13 cellular contexts compared by ENCODE assay signal in genomic region chr21:39021475-39021832, GRCh38.
DNase-seq lines count a peak whose midpoint lies in the region; ATAC-seq, FAIRE-seq and TF ChIP-seq lines count a peak whose summit lies in the region.
"Had no signal": no experiment of that assay in that cellular context is flagged by ENCODE, and none has a peak within 500 bp of the region (broad histone marks: within the 10 kb centered on the region; RNA-seq: fewer than 3 reads in every experiment).

No MANE protein-coding gene starts in this region.

- no peak overlapping the region for H2AK5ac ChIP-seq in H1 (ENCODE audit: low read depth, low read length)

- 0 out of 2 replicates have a peak overlapping the region, but pooled peaks have one; percentile 66 for H2BK5ac ChIP-seq in H1 (ENCODE audit: low read depth, low read length)

- TF ChIP-seq CTCF in H1 (IDR thresholded peaks at IDR 0.05; ENCODE audit: control extremely low read depth in 1 of 3, insufficient read depth in 1 of 3, low read depth in 1 of 3, low read length in 3 of 3) (no peak), nephron (IDR thresholded peaks at IDR 0.05; ENCODE audit: unreplicated experiment in 3 of 3) (no peak), upper lobe of right lung (IDR thresholded peaks at IDR 0.05) (no peak)

- H3K4me1 Mint-ChIP-seq in nephron, result peaks cover 41% of the 10 kb centered on the region
- H3K4me1 Mint-ChIP-seq: stimulated activated effector memory CD8-positive, alpha-beta T cell treated with anti-CD3 and anti-CD28 coated beads, Interleukin-12 subunit alpha, Interleukin-12 subunit beta, amount 100 ng/mL, for 72 hours had no signal

- H3K4me2 ChIP-seq in H1 (ENCODE audit: insufficient read depth in 1 of 2, low read depth in 2 of 2, low read length in 2 of 2), result no peak overlapping the region

- H3K27ac Mint-ChIP-seq in nephron, result peak overlapping the region in 2 of 3 experiments; percentile 48 to 81
- H3K27ac Mint-ChIP-seq: activated CD4-positive, alpha-beta T cell treated with anti-CD3 and anti-CD28 coated beads, Interleukin-2, amount 10 ng/mL, durations not matched to agents 24 days and 14 days; activated naive CD4-positive, alpha-beta T cell treated with anti-CD3 and anti-CD28 coated beads for 36 hours; stimulated activated effector memory CD8-positive, alpha-beta T cell treated with anti-CD3 and anti-CD28 coated beads, Interleukin-12 subunit alpha, Interleukin-12 subunit beta, amount 100 ng/mL, for 72 hours had no signal

- H3K9me3 Mint-ChIP-seq in nephron, result peaks cover 5% of the 10 kb centered on the region
- H3K9me3 Mint-ChIP-seq: stimulated activated effector memory CD8-positive, alpha-beta T cell treated with anti-CD3 and anti-CD28 coated beads, Interleukin-12 subunit alpha, Interleukin-12 subunit beta, amount 100 ng/mL, for 72 hours had no signal

- CTCF ChIA-PET in H1 (lab: Charles Lee; ENCODE audit: partially characterized antibody), result interaction anchor here (0.6 to 2.9 kb wide), 10 partner anchors 8 to 214 kb away, joined by 3 to 23 read pairs (median 4); no protein-coding TSS in a partner anchor

- peaks cover 0 to 12% (median 7%) of the 10 kb centered on the region in 4 experiments; a peak in 5 of 7 replicates for H3K4me1 ChIP-seq in H1 (replicated peaks in 1 of 4; ENCODE audit: control insufficient read depth in 3 of 4, insufficient read depth in 4 of 4, low read length in 3 of 4)
- H3K4me1 ChIP-seq in upper lobe of right lung, result peaks cover 40% of the 10 kb centered on the region

- no peak overlapping the region for H3K23ac ChIP-seq in H1 (ENCODE audit: insufficient read length)

- no peak overlapping the region for H3K4ac ChIP-seq in H1 (replicated peaks; ENCODE audit: insufficient read length, low read depth, low read length)

- H4K5ac ChIP-seq in H1 (ENCODE audit: insufficient read length, low read depth, low read length), result no peak overlapping the region

- POLR2A ChIA-PET in H1 (lab: Charles Lee; ENCODE audit: partially characterized antibody), result interaction anchor here (1.0 kb wide), 1 partner anchor 11 kb away, joined by 3 read pairs; no protein-coding TSS in a partner anchor

- H4K91ac ChIP-seq in H1 (replicated peaks; ENCODE audit: insufficient read length, low read length), result no peak overlapping the region

- no peak for TF ChIP-seq POLR2A in H1 (IDR thresholded peaks at IDR 0.05; ENCODE audit: control extremely low read depth in 1 of 2, low read depth in 2 of 2, low read length in 2 of 2)

- H3K56ac ChIP-seq in H1 (replicated peaks; ENCODE audit: insufficient read length, low read depth, low read length), result no peak overlapping the region

- no peaks in the 10 kb centered on the region for H3K23me2 ChIP-seq in H1 (ENCODE audit: low read depth, low read length)

- no peak overlapping the region for H2BK120ac ChIP-seq in H1 (replicated peaks; ENCODE audit: low read depth, low read length)

- H2BK15ac ChIP-seq in H1 (ENCODE audit: low read length), result no peak overlapping the region

- H3K14ac ChIP-seq in H1 (ENCODE audit: insufficient read length), result no peak overlapping the region

- no peak for ATAC-seq in upper lobe of right lung
- ATAC-seq in HG03095 (IDR thresholded peaks at IDR 0.05; ENCODE audit: unreplicated experiment), result no peak
- ATAC-seq: stimulated activated effector memory CD8-positive, alpha-beta T cell treated with anti-CD3 and anti-CD28 coated beads, Interleukin-12 subunit alpha, Interleukin-12 subunit beta, amount 100 ng/mL, for 72 hours had no signal

- no peak overlapping the region for H2AFZ ChIP-seq in H1 (ENCODE audit: low read length)

- FAIRE-seq in H1 (lab: Jason Lieb, UNC), result no peak

- H3K27ac ChIP-seq in KOPT-K1 (ENCODE audit: low read depth, low read length, poor library complexity, severe bottlenecking) (peak overlapping the region; percentile 58), H1 (ENCODE audit: low read depth, low read length) (no peak overlapping the region), upper lobe of right lung (peak overlapping the region; percentile 70)
- H3K27ac ChIP-seq: C4-2B had no signal

- no peaks in the 10 kb centered on the region for H3K79me1 ChIP-seq in H1 (ENCODE audit: low read depth, low read length)

- H3K27me3 ChIP-seq in H1 (replicated peaks in 1 of 4; ENCODE audit: control insufficient read depth in 3 of 4, extremely low read depth in 1 of 4, insufficient read depth in 3 of 4, low read length in 3 of 4) (no peaks in the 10 kb centered on the region), upper lobe of right lung (no peaks in the 10 kb centered on the region)

- no peak overlapping the region for H3K9ac ChIP-seq in H1 (replicated peaks in 1 of 4; ENCODE audit: extremely low read depth in 1 of 4, low read depth in 3 of 4, low read length in 3 of 4)

- H2BK12ac ChIP-seq in H1 (ENCODE audit: low read depth, low read length), result no peak overlapping the region

- no peaks in the 10 kb centered on the region for H3K36me3 ChIP-seq in KOPT-K1 (ENCODE audit: insufficient read depth, low read length)
- no peaks in the 10 kb centered on the region for H3K36me3 ChIP-seq in H1 (ENCODE audit: control insufficient read depth in 2 of 4, insufficient read depth in 4 of 4, low read length in 3 of 4)
- no peaks in the 10 kb centered on the region for H3K36me3 ChIP-seq in upper lobe of right lung

- no peaks in the 10 kb centered on the region for H3K36me3 Mint-ChIP-seq in nephron (ENCODE audit: low read depth)
- H3K36me3 Mint-ChIP-seq: brain; stimulated activated effector memory CD8-positive, alpha-beta T cell treated with anti-CD3 and anti-CD28 coated beads, Interleukin-12 subunit alpha, Interleukin-12 subunit beta, amount 100 ng/mL, for 72 hours had no signal

- peak overlapping the region; percentile 31; the same call in 1 of the 2 replicates for H4K8ac ChIP-seq in H1 (ENCODE audit: extremely low read depth, insufficient read depth, low read length)

- no peak overlapping the region for H2BK20ac ChIP-seq in H1 (ENCODE audit: low read length)

- WGBS in H1 (ENCODE audit: extremely low coverage in 1 of 2, insufficient coverage in 1 of 2, insufficient read length in 1 of 2, insufficient replicate concordance in 2 of 2, low coverage in 1 of 2, low lambda C conversion rate in 2 of 2, missing lambda C conversion rate in 1 of 2), 2 experiments, result 83% methylated on average over 2 of the region's 7 CpGs; no CpG with 5 or more reads in 1 of the 2 experiments

- H3K79me2 ChIP-seq in H1 (ENCODE audit: control insufficient read depth in 1 of 2, insufficient read depth in 2 of 2, low read length in 2 of 2), result no peaks in the 10 kb centered on the region

- intact Hi-C loops in upper lobe of right lung (cut with DNase I), result no loop called here

- no peak overlapping the region for H3K4me3 Mint-ChIP-seq in nephron
- H3K4me3 Mint-ChIP-seq: activated CD4-positive, alpha-beta T cell treated with anti-CD3 and anti-CD28 coated beads, Interleukin-2, amount 10 ng/mL, durations not matched to agents 24 days and 14 days; activated naive CD4-positive, alpha-beta T cell treated with anti-CD3 and anti-CD28 coated beads for 36 hours; stimulated activated effector memory CD8-positive, alpha-beta T cell treated with anti-CD3 and anti-CD28 coated beads, Interleukin-12 subunit alpha, Interleukin-12 subunit beta, amount 100 ng/mL, for 72 hours had no signal

- no peak for TF ChIP-seq EP300 in H1 (IDR thresholded peaks at IDR 0.05; ENCODE audit: borderline replicate concordance in 1 of 2, low read depth in 2 of 2, low read length in 2 of 2)

- DNase-seq in H1 (ENCODE audit: low read depth in 1 of 2, low spot score in 2 of 2), result no peak
- DNase-seq in upper lobe of right lung, result no peak
- DNase-seq in cerebellar cortex (ENCODE audit: low spot score), result no peak
- DNase-seq in D341Med (ENCODE audit: low spot score), result no peak
- DNase-seq: activated CD4-positive, alpha-beta T cell treated with anti-CD3 and anti-CD28 coated beads, Interleukin-2, amount 10 ng/mL, durations not matched to agents 24 days and 14 days; activated naive CD4-positive, alpha-beta T cell treated with anti-CD3 and anti-CD28 coated beads for 36 hours; DMS53 had no signal

- H3K27me3 Mint-ChIP-seq in nephron (ENCODE audit: low read depth), result peaks cover 11% of the 10 kb centered on the region
- H3K27me3 Mint-ChIP-seq: activated CD4-positive, alpha-beta T cell treated with anti-CD3 and anti-CD28 coated beads, Interleukin-2, amount 10 ng/mL, durations not matched to agents 24 days and 14 days had no signal

- TF ChIP-seq RAD21 in H1 (IDR thresholded peaks at IDR 0.05 in 1 of 2, conservative IDR thresholded peaks at IDR 0.05 in 1 of 2; ENCODE audit: low read depth in 2 of 2, low read length in 2 of 2), result no peak

- no peak overlapping the region for H3K4me3 ChIP-seq in H1 (ENCODE audit: extremely low read depth in 1 of 4, insufficient read depth in 2 of 4, low read depth in 3 of 4, low read length in 4 of 4)
- H3K4me3 ChIP-seq in upper lobe of right lung, result no peak overlapping the region

- peak overlapping the region; percentile 19; the same call in 1 of the 2 replicates for H3K18ac ChIP-seq in H1 (ENCODE audit: extremely low read depth, low read length)

- H4K20me1 ChIP-seq in H1 (replicated peaks in 1 of 2; ENCODE audit: control insufficient read depth in 1 of 2, insufficient read depth in 2 of 2, low read length in 2 of 2), result no peaks in the 10 kb centered on the region

- peaks cover 14% of the 10 kb centered on the region for H3K9me3 ChIP-seq in KOPT-K1 (ENCODE audit: insufficient read depth, low read length, poor library complexity, severe bottlenecking)
- H3K9me3 ChIP-seq in H1 (ENCODE audit: insufficient read depth in 2 of 2, low read depth in 1 of 2, low read length in 1 of 2), result peaks cover 0 to 5% of the 10 kb centered on the region in 2 experiments; a peak in 1 of 4 replicates
- H3K9me3 ChIP-seq in upper lobe of right lung, result no peaks in the 10 kb centered on the region

TF ChIP-seq in H1, 55 proteins besides CTCF, POLR2A, EP300 and RAD21 (continues in another document):
- TF ChIP-seq MAFK (IDR thresholded peaks at IDR 0.05; ENCODE audit: low read depth, low read length), result no peak
- no peak for TF ChIP-seq CEBPB (IDR thresholded peaks at IDR 0.05; ENCODE audit: low read depth, low read length)
- TF ChIP-seq RBBP5 (IDR thresholded peaks at IDR 0.05; ENCODE audit: borderline replicate concordance, low read depth, low read length), result no peak
- no peak for TF ChIP-seq RNF2 (IDR thresholded peaks at IDR 0.05; ENCODE audit: borderline replicate concordance, low read depth, low read length, missing control alignments, poor library complexity, severe bottlenecking)
- TF ChIP-seq SRF (IDR thresholded peaks at IDR 0.05; ENCODE audit: low read depth, low read length), result no peak
- no peak for TF ChIP-seq PHF8 (conservative IDR thresholded peaks at IDR 0.05; ENCODE audit: low read depth, low read length)
- TF ChIP-seq, protein P1, sequence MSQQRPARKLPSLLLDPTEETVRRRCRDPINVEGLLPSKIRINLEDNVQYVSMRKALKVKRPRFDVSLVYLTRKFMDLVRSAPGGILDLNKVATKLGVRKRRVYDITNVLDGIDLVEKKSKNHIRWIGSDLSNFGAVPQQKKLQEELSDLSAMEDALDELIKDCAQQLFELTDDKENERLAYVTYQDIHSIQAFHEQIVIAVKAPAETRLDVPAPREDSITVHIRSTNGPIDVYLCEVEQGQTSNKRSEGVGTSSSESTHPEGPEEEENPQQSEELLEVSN (IDR thresholded peaks at IDR 0.05), result no peak
